16 cellular contexts compared by ENCODE assay signal in genomic region chr3:159751754-159752153, GRCh38.
"Had no signal": no experiment of that assay in that cellular context is flagged by ENCODE, and none has a peak within 500 bp of the region (broad histone marks: within the 10 kb centered on the region; RNA-seq: fewer than 3 reads in every experiment).

No MANE protein-coding gene starts in this region.

- H3K36me3 ChIP-seq: heart right ventricle, ovary, right lobe of liver had no signal

- H3K9me3 ChIP-seq: ovary, right lobe of liver, testis had no signal

- H3K27ac ChIP-seq: heart right ventricle, ovary, right lobe of liver, testis had no signal

- DNase-seq: activated B cell treated with CpG ODN at 0.5 μM for 24 hours; activated CD4-positive, alpha-beta memory T cell treated with anti-CD3 and anti-CD28 coated beads for 36 hours; activated CD4-positive, alpha-beta T cell treated with anti-CD3 and anti-CD28 coated beads for 4 hours; activated naive CD4-positive, alpha-beta T cell; activated naive CD8-positive, alpha-beta T cell treated with anti-CD3 and anti-CD28 coated beads for 36 hours; activated T-cell treated with anti-CD3 and anti-CD28 coated beads for 4 hours; endodermal cell; heart right ventricle; mesenchymal stem cell; naive thymus-derived CD8-positive, alpha-beta T cell; ovary; right lobe of liver; stimulated activated CD4-positive, alpha-beta T cell treated with anti-CD3 and anti-CD28 coated beads, Interleukin-4, amount 100 ng/mL, for 24 hours; testis had no signal

- H3K27me3 ChIP-seq: heart right ventricle, ovary, right lobe of liver, testis had no signal

- H3K4me1 ChIP-seq: testis had no signal

- H3K4me3 ChIP-seq: heart right ventricle, ovary, right lobe of liver, smooth muscle cell, testis had no signal

- ATAC-seq: heart right ventricle; naive thymus-derived CD8-positive, alpha-beta T cell; right lobe of liver; stimulated activated memory B cell treated with anti-CD40 and anti-IgM and Interleukin-4, amounts not matched to agents 10 μg/mL and 1 μg/mL and 100 μg/mL, for 72 hours had no signal
